ENCODE assay signal across 28 cellular contexts in the genomic region with DNA sequence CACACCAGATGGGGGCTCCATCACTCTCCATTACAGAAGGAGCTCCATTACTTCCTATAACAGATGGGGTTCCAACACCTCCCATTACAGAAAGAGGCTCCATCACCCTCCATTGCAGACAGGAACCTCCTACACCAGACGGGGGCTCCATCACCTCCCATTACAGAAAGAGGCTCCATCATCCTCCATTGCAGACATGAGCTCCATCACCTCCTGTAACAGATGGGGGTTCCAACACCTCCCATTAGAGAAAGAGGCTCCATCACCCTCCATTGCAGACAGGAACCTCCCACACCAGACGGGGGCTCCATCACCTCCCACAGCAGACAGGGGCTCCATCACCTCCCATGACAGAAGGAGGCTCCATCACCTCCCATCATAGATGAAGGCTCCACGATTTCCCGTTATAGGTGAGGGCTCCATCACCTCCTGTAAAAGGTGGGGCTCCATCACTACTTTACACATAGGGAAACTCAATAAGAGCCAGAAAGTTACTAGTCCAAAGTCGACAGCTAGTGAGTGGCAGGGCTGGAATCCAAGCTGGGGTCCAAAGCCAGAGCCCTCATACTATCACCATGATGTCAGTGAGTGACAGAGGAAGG.
"Had no signal": no experiment of that assay in that cellular context is flagged by ENCODE, and none has a peak within 500 bp of the region (broad histone marks: within the 10 kb centered on the region; RNA-seq: fewer than 3 reads in every experiment).

No MANE protein-coding gene starts in this region.

- H3K27ac Mint-ChIP-seq: stimulated activated effector memory CD8-positive, alpha-beta T cell treated with anti-CD3 and anti-CD28 coated beads, Interleukin-12 subunit alpha, Interleukin-12 subunit beta, amount 100 ng/mL, for 72 hours; stimulated activated memory B cell treated with anti-CD40 and anti-IgM and Interleukin-4, amounts not matched to agents 10 μg/mL and 1 μg/mL and 100 μg/mL, for 72 hours; stimulated activated naive B cell treated with anti-CD40 and anti-IgM and Interleukin-4, amounts not matched to agents 10 μg/mL and 1 μg/mL and 100 μg/mL, for 72 hours; stimulated activated naive CD8-positive, alpha-beta T cell treated with anti-CD3 and anti-CD28 coated beads, Interleukin-15, amount 100 ng/mL, for 72 hours; stimulated activated naive CD8-positive, alpha-beta T cell treated with anti-CD3 and anti-CD28 coated beads, Interleukin-15, Interleukin-2, amounts not matched to agents 100 ng/mL and 50 ng/mL, for 24 hours; type B pancreatic cell had no signal

- H3K4me3 ChIP-seq: stomach, suprapubic skin, testis, thoracic aorta, thyroid gland, tibial artery, tibial nerve, transverse colon, upper lobe of left lung, upper lobe of right lung, uterus, vagina had no signal

- H3K36me3 Mint-ChIP-seq: stimulated activated effector memory CD8-positive, alpha-beta T cell treated with anti-CD3 and anti-CD28 coated beads, Interleukin-12 subunit alpha, Interleukin-12 subunit beta, amount 100 ng/mL, for 72 hours; stimulated activated memory B cell treated with anti-CD40 and anti-IgM and Interleukin-4, amounts not matched to agents 10 μg/mL and 1 μg/mL and 100 μg/mL, for 72 hours; stimulated activated naive B cell treated with anti-CD40 and anti-IgM and Interleukin-4, amounts not matched to agents 10 μg/mL and 1 μg/mL and 100 μg/mL, for 72 hours; type B pancreatic cell had no signal

- DNase-seq: stimulated activated CD4-positive, alpha-beta T cell treated with anti-CD3 and anti-CD28 coated beads, Interleukin-2, amount 100 ng/mL, for 48 hours; stimulated activated CD4-positive, alpha-beta T cell treated with anti-CD3 and anti-CD28 coated beads, Interleukin-4, amount 100 ng/mL, for 1 hour; stimulated activated CD4-positive, alpha-beta T cell treated with anti-CD3 and anti-CD28 coated beads, Interleukin-4, amount 100 ng/mL, for 24 hours; stimulated activated CD4-positive, alpha-beta T cell treated with anti-CD3 and anti-CD28 coated beads, Interleukin-4, amount 100 ng/mL, for 4 hours; stimulated activated CD8-positive, alpha-beta memory T cell treated with anti-CD3 and anti-CD28 coated beads, Interleukin-4, amount 100 ng/mL, for 48 hours; stimulated activated naive B cell treated with anti-CD40 and anti-IgM and Interleukin-4, amounts not matched to agents 10 μg/mL and 1 μg/mL and 100 μg/mL, for 72 hours; stimulated activated naive CD4-positive, alpha-beta T cell; stimulated activated naive CD4-positive, alpha-beta T cell treated with Interleukin-2 at 50 U/mL for 16 hours; stimulated activated naive CD8-positive, alpha-beta T cell treated with anti-CD3 and anti-CD28 coated beads, Interleukin-15, amount 100 ng/mL, for 72 hours; stimulated activated naive CD8-positive, alpha-beta T cell treated with anti-CD3 and anti-CD28 coated beads, Interleukin-15, Interleukin-2, amounts not matched to agents 100 U/mL and 50 U/mL, for 24 hours; stomach; substantia nigra; testis; thyroid gland; tibial artery; transverse colon; trophoblast cell; upper lobe of right lung; uterus had no signal

- H3K36me3 ChIP-seq: stomach, suprapubic skin, thoracic aorta, thyroid gland, tibial artery, tibial nerve, transverse colon, upper lobe of left lung, upper lobe of right lung, uterus, vagina had no signal

- H3K9me3 ChIP-seq: stomach, suprapubic skin, testis, thoracic aorta, thyroid gland, tibial artery, tibial nerve, transverse colon, upper lobe of left lung, upper lobe of right lung, uterus, vagina had no signal

- H3K4me3 Mint-ChIP-seq: stimulated activated effector memory CD8-positive, alpha-beta T cell treated with anti-CD3 and anti-CD28 coated beads, Interleukin-12 subunit alpha, Interleukin-12 subunit beta, amount 100 ng/mL, for 72 hours; stimulated activated memory B cell treated with anti-CD40 and anti-IgM and Interleukin-4, amounts not matched to agents 10 μg/mL and 1 μg/mL and 100 μg/mL, for 72 hours; stimulated activated naive B cell treated with anti-CD40 and anti-IgM and Interleukin-4, amounts not matched to agents 10 μg/mL and 1 μg/mL and 100 μg/mL, for 72 hours; stimulated activated naive CD8-positive, alpha-beta T cell treated with anti-CD3 and anti-CD28 coated beads, Interleukin-15, amount 100 ng/mL, for 72 hours; stimulated activated naive CD8-positive, alpha-beta T cell treated with anti-CD3 and anti-CD28 coated beads, Interleukin-15, Interleukin-2, amounts not matched to agents 100 ng/mL and 50 ng/mL, for 24 hours; type B pancreatic cell had no signal

- H3K4me1 Mint-ChIP-seq: stimulated activated effector memory CD8-positive, alpha-beta T cell treated with anti-CD3 and anti-CD28 coated beads, Interleukin-12 subunit alpha, Interleukin-12 subunit beta, amount 100 ng/mL, for 72 hours; stimulated activated naive CD8-positive, alpha-beta T cell treated with anti-CD3 and anti-CD28 coated beads, Interleukin-15, amount 100 ng/mL, for 72 hours had no signal

- H3K27ac ChIP-seq: stomach, suprapubic skin, testis, thoracic aorta, thyroid gland, tibial artery, tibial nerve, transverse colon, upper lobe of left lung, upper lobe of right lung, uterus, vagina had no signal

- ATAC-seq: stimulated activated effector memory CD8-positive, alpha-beta T cell treated with anti-CD3 and anti-CD28 coated beads, Interleukin-12 subunit alpha, Interleukin-12 subunit beta, amount 100 ng/mL, for 72 hours; stimulated activated memory B cell treated with anti-CD40 and anti-IgM and Interleukin-4, amounts not matched to agents 10 μg/mL and 1 μg/mL and 100 μg/mL, for 72 hours; stimulated activated naive B cell treated with anti-CD40 and anti-IgM and Interleukin-4, amounts not matched to agents 10 μg/mL and 1 μg/mL and 100 μg/mL, for 72 hours; stimulated activated naive CD8-positive, alpha-beta T cell treated with anti-CD3 and anti-CD28 coated beads, Interleukin-15, amount 100 ng/mL, for 72 hours; stimulated activated naive CD8-positive, alpha-beta T cell treated with anti-CD3 and anti-CD28 coated beads, Interleukin-15, Interleukin-2, amounts not matched to agents 100 U/mL and 50 U/mL, for 24 hours; upper lobe of right lung had no signal

- H3K4me1 ChIP-seq: stomach, suprapubic skin, testis, thyroid gland, tibial nerve, transverse colon, upper lobe of left lung, upper lobe of right lung, uterus, vagina had no signal

- H3K9me3 Mint-ChIP-seq: stimulated activated effector memory CD8-positive, alpha-beta T cell treated with anti-CD3 and anti-CD28 coated beads, Interleukin-12 subunit alpha, Interleukin-12 subunit beta, amount 100 ng/mL, for 72 hours; stimulated activated memory B cell treated with anti-CD40 and anti-IgM and Interleukin-4, amounts not matched to agents 10 μg/mL and 1 μg/mL and 100 μg/mL, for 72 hours; stimulated activated naive CD8-positive, alpha-beta T cell treated with anti-CD3 and anti-CD28 coated beads, Interleukin-15, Interleukin-2, amounts not matched to agents 100 ng/mL and 50 ng/mL, for 24 hours; type B pancreatic cell had no signal
